In the genomic region with DNA sequence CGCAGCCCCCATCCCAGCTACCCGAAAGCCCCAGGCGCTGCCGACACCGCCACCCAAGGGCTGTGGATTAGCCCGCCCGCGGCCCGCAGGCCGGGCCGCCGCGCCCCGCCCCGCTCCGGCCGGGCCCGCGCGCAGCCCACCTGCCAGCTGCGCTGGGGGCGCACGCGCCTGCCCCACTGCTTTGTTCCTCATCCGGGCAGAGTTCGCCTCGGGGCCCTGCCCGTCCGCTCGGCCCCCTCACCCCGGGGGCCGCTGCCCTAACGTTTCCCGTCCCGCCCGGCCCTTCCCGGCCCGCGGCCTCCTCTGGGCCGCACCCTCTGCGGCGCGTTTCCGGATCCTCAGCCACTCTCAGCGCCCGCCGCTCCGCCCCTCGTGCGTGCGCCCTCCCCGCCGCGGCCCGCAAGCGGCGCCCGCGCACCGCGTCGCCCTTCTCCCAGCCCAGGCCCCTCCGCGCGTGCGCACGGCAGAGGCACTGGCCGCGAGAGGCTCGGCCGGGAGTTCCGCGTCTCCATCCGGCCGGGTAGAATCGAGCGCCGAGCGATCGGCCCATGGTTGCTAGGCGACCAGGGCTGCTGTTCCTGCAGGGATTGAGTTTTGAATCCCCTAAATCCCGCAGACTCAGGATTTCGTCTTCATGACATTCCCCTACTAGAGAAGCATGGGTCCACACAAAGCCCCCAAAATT, we compare ENCODE assay signal across 8 cellular contexts. TPM values are rescaled to one million over a fixed set of nuclear protein-coding genes. Genes with fewer than 3 reads are reported as not detected.
A peak's percentile ranks its signal among the peaks of the same experiment; 100 is the strongest.
DNase-seq lines count a peak whose midpoint lies in the region; ATAC-seq and TF ChIP-seq lines count a peak whose summit lies in the region.

A gene with protein sequence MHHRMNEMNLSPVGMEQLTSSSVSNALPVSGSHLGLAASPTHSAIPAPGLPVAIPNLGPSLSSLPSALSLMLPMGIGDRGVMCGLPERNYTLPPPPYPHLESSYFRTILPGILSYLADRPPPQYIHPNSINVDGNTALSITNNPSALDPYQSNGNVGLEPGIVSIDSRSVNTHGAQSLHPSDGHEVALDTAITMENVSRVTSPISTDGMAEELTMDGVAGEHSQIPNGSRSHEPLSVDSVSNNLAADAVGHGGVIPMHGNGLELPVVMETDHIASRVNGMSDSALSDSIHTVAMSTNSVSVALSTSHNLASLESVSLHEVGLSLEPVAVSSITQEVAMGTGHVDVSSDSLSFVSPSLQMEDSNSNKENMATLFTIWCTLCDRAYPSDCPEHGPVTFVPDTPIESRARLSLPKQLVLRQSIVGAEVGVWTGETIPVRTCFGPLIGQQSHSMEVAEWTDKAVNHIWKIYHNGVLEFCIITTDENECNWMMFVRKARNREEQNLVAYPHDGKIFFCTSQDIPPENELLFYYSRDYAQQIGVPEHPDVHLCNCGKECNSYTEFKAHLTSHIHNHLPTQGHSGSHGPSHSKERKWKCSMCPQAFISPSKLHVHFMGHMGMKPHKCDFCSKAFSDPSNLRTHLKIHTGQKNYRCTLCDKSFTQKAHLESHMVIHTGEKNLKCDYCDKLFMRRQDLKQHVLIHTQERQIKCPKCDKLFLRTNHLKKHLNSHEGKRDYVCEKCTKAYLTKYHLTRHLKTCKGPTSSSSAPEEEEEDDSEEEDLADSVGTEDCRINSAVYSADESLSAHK (minus strand): TSS at position 321 of the 685 bp plus-strand sequence. CDS start 622 bp downstream, outside the sequence.

- H3K27me3 ChIP-seq in left lung: no peaks in the 10 kb centered on the region

- ATAC-seq in GM19351 (IDR thresholded peaks at IDR 0.05; ENCODE audit: unreplicated experiment) (peak; percentile 87), HG03521 (IDR thresholded peaks at IDR 0.05; ENCODE audit: unreplicated experiment) (peak; percentile 90), left lung (peak; percentile 98)

- peak within 1 kb of the TSS; percentile 86 for H3K27ac ChIP-seq in C4-2B
- H3K27ac ChIP-seq in left lung: peak within 1 kb of the TSS; percentile 69 to 76

- peak; percentile 81 for TF ChIP-seq CTCF in C4-2B (conservative IDR thresholded peaks at IDR 0.05)
- peak; percentile 33 to 35 for TF ChIP-seq CTCF in left lung (IDR thresholded peaks at IDR 0.05)

- peak; percentile 98 for DNase-seq in NCI-H69 (lab: John Stamatoyannopoulos, UW)
- DNase-seq in activated CD4-positive, alpha-beta T cell treated with anti-CD3 and anti-CD28 coated beads, Interleukin-2, amount 50 U/mL, for 1 hour: peak; percentile 86
- peak; percentile 94 for DNase-seq in dedifferentiated amniotic fluid mesenchymal stem cell (ENCODE audit: extremely low spot score)
- peak; percentile 94 to 97 for DNase-seq in left lung
- DNase-seq in stimulated activated CD4-positive, alpha-beta T cell treated with anti-CD3 and anti-CD28 coated beads, Interleukin-2, amount 100 ng/mL, for 48 hours: peak; percentile 80 to 88

- intact Hi-C loops in left lung (cut with DNase I): loop anchor here in 1 of 2 donors (10.0 kb wide), 1 partner anchor 124 kb away; no protein-coding TSS in a partner anchor

- H3K9me3 ChIP-seq in left lung: no peaks in the 10 kb centered on the region

- peaks cover 0 to 18% of the 10 kb centered on the region in 2 donors for H3K36me3 ChIP-seq in left lung

- H3K4me1 ChIP-seq in left lung: peaks cover 15 to 34% of the 10 kb centered on the region in 2 donors

- peak within 1 kb of the TSS; percentile 80 to 90 for H3K4me3 ChIP-seq in left lung

RNA-seq across cellular contexts. Expression of the gene that starts here (rescaled TPM):
- 10 to 100 TPM; 16.1 to 25.2 TPM for total RNA-seq in left lung

Comparison
In these comparisons a context has a peak if more than half of its experiments do, and no peak if none do; other contexts are left out.
1. Peak in every context shown above with its lines: DNase-seq, ATAC-seq, H3K4me3 ChIP-seq and H3K27ac ChIP-seq.